Comparison of ENCODE assay signal across 8 cellular contexts in genomic region chr11:65779919-65780769, GRCh38. TPM values are rescaled to one million over a fixed set of nuclear protein-coding genes. Genes with fewer than 3 reads are reported as not detected.
DNase-seq lines count a peak whose midpoint lies in the region; ATAC-seq and TF ChIP-seq lines count a peak whose summit lies in the region.

No MANE protein-coding gene starts in this region.

- WGBS in testis, 2 donors: 9 to 10% methylated on average over 10 to 51 of the region's 76 CpGs

- peaks cover 2 to 9% (median 8%) of the 10 kb centered on the region in 3 donors for H3K4me1 Mint-ChIP-seq in IgD-negative memory B cell

- H3K4me3 ChIP-seq in SK-N-MC (peak overlapping the region; percentile 90), testis (peak overlapping the region; percentile 76 to 85)

- TF ChIP-seq POLR2A in testis (IDR thresholded peaks at IDR 0.05): no peak

- peaks cover 4% of the 10 kb centered on the region for H3K4me1 ChIP-seq in testis

- no peaks in the 10 kb centered on the region for H3K36me3 Mint-ChIP-seq in IgD-negative memory B cell

- H3K9me3 ChIP-seq in SK-N-MC (ENCODE audit: low read depth, low read length) (no peaks in the 10 kb centered on the region), testis (no peaks in the 10 kb centered on the region)

- H3K36me3 ChIP-seq in SK-N-MC (ENCODE audit: insufficient read depth, low read length): peaks cover 27% of the 10 kb centered on the region; the same call in 1 of the 2 replicates
- no peaks in the 10 kb centered on the region for H3K36me3 ChIP-seq in testis (ENCODE audit: low read depth, missing control alignments)

- H3K27ac Mint-ChIP-seq in IgD-negative memory B cell: peak overlapping the region in 2 of 3 donors; percentile 82 to 92

- H3K4me3 Mint-ChIP-seq in IgD-negative memory B cell: peak overlapping the region; percentile 83 to 92 (median 86)

- peak overlapping the region; percentile 57 for H3K27ac ChIP-seq in SK-N-MC
- peak overlapping the region in 1 of 2 donors; percentile 51 for H3K27ac ChIP-seq in testis

- intact Hi-C loops in testis (cut with DNase I; ENCODE audit: low total_unique reads): no loop called here

- DNase-seq in D341Med (ENCODE audit: low spot score) (peak; percentile 93), SK-N-MC (ENCODE audit: low read depth, low spot score) (no peak), glomerular endothelial cell (ENCODE audit: extremely low read depth, low read depth, low spot score) (peak; percentile 9), omental fat pad (ENCODE audit: low spot score) (no peak), testis (peak; percentile 75)
- DNase-seq in activated naive CD4-positive, alpha-beta T cell treated with anti-CD3 and anti-CD28 coated beads, Interleukin-2, amount 50 U/mL, for 16 hours: peak; percentile 83

- TF ChIP-seq CTCF in omental fat pad (IDR thresholded peaks at IDR 0.05) (peak in 2 of 3 donors; percentile 45 to 84), testis (IDR thresholded peaks at IDR 0.05) (peak; percentile 79 to 84 (median 82))

- ATAC-seq in GM21381 (IDR thresholded peaks at IDR 0.05; ENCODE audit: unreplicated experiment): peak; percentile 52
- ATAC-seq in omental fat pad (ENCODE audit: low FRiP score): peak; percentile 60

- no peaks in the 10 kb centered on the region for H3K27me3 ChIP-seq in testis

- peak overlapping the region; percentile 94 for H3K9ac ChIP-seq in SK-N-MC (ENCODE audit: insufficient read length)

- no peaks in the 10 kb centered on the region for H3K9me3 Mint-ChIP-seq in IgD-negative memory B cell

- H3K27me3 Mint-ChIP-seq in IgD-negative memory B cell: no peaks in the 10 kb centered on the region

RNA-seq across cellular contexts. Expression of gene AP5B1, which starts 0.6 kb away (rescaled TPM):
- polyA plus RNA-seq in IgD-negative memory B cell (17.2 TPM), testis (ENCODE audit: insufficient read depth, low read depth, low replicate concordance) (4.5 TPM)
- total RNA-seq in glomerular endothelial cell (15.8 and 18.8 TPM in 2 replicates), omental fat pad (10 to 100 TPM; 15.4 to 32.8 (median 30.9) TPM), testis (10 to 100 TPM; 13.5 to 14.8 TPM)

RNA-seq across cellular contexts. Expression of gene OVOL1, which starts 6.7 kb away (rescaled TPM):
- polyA plus RNA-seq in IgD-negative memory B cell (not detected), testis (ENCODE audit: insufficient read depth, low read depth, low replicate concordance) (72.4 TPM)
- total RNA-seq in glomerular endothelial cell (not detected in 2 replicates), omental fat pad (not detected), testis (10 to 100 TPM; 27.6 to 33.9 TPM)

RNA-seq across cellular contexts. Expression of gene SNX32, which starts 53.6 kb away (rescaled TPM):
- polyA plus RNA-seq in IgD-negative memory B cell (0.78 TPM), testis (ENCODE audit: insufficient read depth, low read depth, low replicate concordance) (4.9 TPM)
- total RNA-seq in glomerular endothelial cell (0.63 TPM in 1 of 2 replicates, not detected in the other), omental fat pad (1 to 10 TPM in 2 of 4 donors, under 1 TPM in 2; 0.79 to 1.6 (median 1.1) TPM), testis (1 to 10 TPM; 3.2 to 4.0 TPM)

RNA-seq across cellular contexts. Expression of gene RNASEH2C, which starts 59.5 kb away (rescaled TPM):
- polyA plus RNA-seq in IgD-negative memory B cell (120 TPM), testis (ENCODE audit: insufficient read depth, low read depth, low replicate concordance) (29.1 TPM)
- total RNA-seq in glomerular endothelial cell (76.5 and 87.6 TPM in 2 replicates), omental fat pad (100 to 1,000 TPM in 3 of 4 donors, 10 to 100 TPM in 1; 89.7 to 192 (median 125) TPM), testis (10 to 100 TPM; 70.9 to 71.1 TPM)

Comparison
In these comparisons a context has a peak if more than half of its experiments do, and no peak if none do; other contexts are left out.
1. DNase-seq: peak in D341Med (single experiment), activated naive CD4-positive, alpha-beta T cell treated with anti-CD3 and anti-CD28 coated beads, Interleukin-2, amount 50 U/mL, for 16 hours (single experiment), glomerular endothelial cell (single experiment) and testis (single experiment); none in SK-N-MC (single experiment) and omental fat pad (single experiment).
2. RNA of gene OVOL1, which starts 6.7 kb away (total RNA-seq): 27.6 to 33.9 TPM in testis; not detected in glomerular endothelial cell and not detected in omental fat pad; every median in the first group is over 10 times any median in the second.